1 cellular context compared by ENCODE assay signal in genomic region chr17:7833795-7834553, GRCh38.
TF ChIP-seq lines count a peak whose summit lies in the region.

A gene with protein sequence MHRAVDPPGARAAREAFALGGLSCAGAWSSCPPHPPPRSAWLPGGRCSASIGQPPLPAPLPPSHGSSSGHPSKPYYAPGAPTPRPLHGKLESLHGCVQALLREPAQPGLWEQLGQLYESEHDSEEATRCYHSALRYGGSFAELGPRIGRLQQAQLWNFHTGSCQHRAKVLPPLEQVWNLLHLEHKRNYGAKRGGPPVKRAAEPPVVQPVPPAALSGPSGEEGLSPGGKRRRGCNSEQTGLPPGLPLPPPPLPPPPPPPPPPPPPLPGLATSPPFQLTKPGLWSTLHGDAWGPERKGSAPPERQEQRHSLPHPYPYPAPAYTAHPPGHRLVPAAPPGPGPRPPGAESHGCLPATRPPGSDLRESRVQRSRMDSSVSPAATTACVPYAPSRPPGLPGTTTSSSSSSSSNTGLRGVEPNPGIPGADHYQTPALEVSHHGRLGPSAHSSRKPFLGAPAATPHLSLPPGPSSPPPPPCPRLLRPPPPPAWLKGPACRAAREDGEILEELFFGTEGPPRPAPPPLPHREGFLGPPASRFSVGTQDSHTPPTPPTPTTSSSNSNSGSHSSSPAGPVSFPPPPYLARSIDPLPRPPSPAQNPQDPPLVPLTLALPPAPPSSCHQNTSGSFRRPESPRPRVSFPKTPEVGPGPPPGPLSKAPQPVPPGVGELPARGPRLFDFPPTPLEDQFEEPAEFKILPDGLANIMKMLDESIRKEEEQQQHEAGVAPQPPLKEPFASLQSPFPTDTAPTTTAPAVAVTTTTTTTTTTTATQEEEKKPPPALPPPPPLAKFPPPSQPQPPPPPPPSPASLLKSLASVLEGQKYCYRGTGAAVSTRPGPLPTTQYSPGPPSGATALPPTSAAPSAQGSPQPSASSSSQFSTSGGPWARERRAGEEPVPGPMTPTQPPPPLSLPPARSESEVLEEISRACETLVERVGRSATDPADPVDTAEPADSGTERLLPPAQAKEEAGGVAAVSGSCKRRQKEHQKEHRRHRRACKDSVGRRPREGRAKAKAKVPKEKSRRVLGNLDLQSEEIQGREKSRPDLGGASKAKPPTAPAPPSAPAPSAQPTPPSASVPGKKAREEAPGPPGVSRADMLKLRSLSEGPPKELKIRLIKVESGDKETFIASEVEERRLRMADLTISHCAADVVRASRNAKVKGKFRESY (N-terminal part only) (plus strand): TSS chr17:7834217. CDS start chr17:7845555, 11,338 bp downstream.

TF ChIP-seq in HepG2, 621 proteins besides CTCF, POLR2A, EP300 and RAD21 (continued from another document and continues in another):
- TF ChIP-seq ZNF33B (CRISPR knock-in tag; IDR thresholded peaks at IDR 0.05) (no peak), CEBPB (IDR thresholded peaks at IDR 0.05; ENCODE audit: borderline replicate concordance, low read depth, low read length) (no peak), ZNF572 (CRISPR knock-in tag; IDR thresholded peaks at IDR 0.05) (no peak), ARID2 (CRISPR knock-in tag; IDR thresholded peaks at IDR 0.05; ENCODE audit: borderline replicate concordance) (no peak), KLF16 (CRISPR knock-in tag; IDR thresholded peaks at IDR 0.05) (peak in 1 of 2 experiments; percentile 38; a peak in 1 of 4 replicates), HNRNPH1 (optimal IDR thresholded peaks at IDR 0.05; ENCODE audit: low read depth, low read length) (no peak), KDM6A (CRISPR knock-in tag; IDR thresholded peaks at IDR 0.05; ENCODE audit: low read depth) (no peak), HES4 (CRISPR knock-in tag; IDR thresholded peaks at IDR 0.05; ENCODE audit: borderline replicate concordance) (no peak), REXO4 (CRISPR knock-in tag; IDR thresholded peaks at IDR 0.05; ENCODE audit: borderline replicate concordance) (no peak), ZNF703 (CRISPR knock-in tag; IDR thresholded peaks at IDR 0.05; ENCODE audit: borderline replicate concordance) (no peak), ZNF17 (CRISPR knock-in tag; IDR thresholded peaks at IDR 0.05) (no peak), REPIN1 (CRISPR knock-in tag; IDR thresholded peaks at IDR 0.05; ENCODE audit: borderline replicate concordance, low read depth) (no peak), ZNF724P (CRISPR knock-in tag; IDR thresholded peaks at IDR 0.05; ENCODE audit: borderline replicate concordance) (no peak), ZNF850 (CRISPR knock-in tag; conservative IDR thresholded peaks at IDR 0.05) (no peak), IKZF4 (CRISPR knock-in tag; IDR thresholded peaks at IDR 0.05; ENCODE audit: borderline replicate concordance, low read depth, not compliant biosample characterization) (no peak), ZNF207 (IDR thresholded peaks at IDR 0.05; ENCODE audit: borderline replicate concordance) (no peak), ZNF577 (CRISPR knock-in tag; IDR thresholded peaks at IDR 0.05; ENCODE audit: borderline replicate concordance, low read depth) (no peak), ZNF264 (CRISPR knock-in tag; IDR thresholded peaks at IDR 0.05) (no peak), ZBTB7A (CRISPR knock-in tag; IDR thresholded peaks at IDR 0.05) (no peak), CAMTA2 (CRISPR knock-in tag; IDR thresholded peaks at IDR 0.05; ENCODE audit: borderline replicate concordance) (no peak), ZNF660 (CRISPR knock-in tag; IDR thresholded peaks at IDR 0.05; ENCODE audit: borderline replicate concordance, low read depth) (no peak), ZNF678 (CRISPR knock-in tag; IDR thresholded peaks at IDR 0.05) (no peak), KDM1A (CRISPR knock-in tag; IDR thresholded peaks at IDR 0.05) (no peak), ZNF781 (CRISPR knock-in tag; IDR thresholded peaks at IDR 0.05; ENCODE audit: borderline replicate concordance, not compliant biosample characterization) (no peak), SP5 (CRISPR knock-in tag; IDR thresholded peaks at IDR 0.05; ENCODE audit: borderline replicate concordance, low read depth) (peak; percentile 45; the same call in 1 of the 2 replicates), ZBTB44 (CRISPR knock-in tag; IDR thresholded peaks at IDR 0.05) (no peak), SETDB1 (CRISPR knock-in tag; IDR thresholded peaks at IDR 0.05; ENCODE audit: borderline replicate concordance) (no peak), RFX3 (CRISPR knock-in tag; IDR thresholded peaks at IDR 0.05) (no peak), HDAC6 (IDR thresholded peaks at IDR 0.05; ENCODE audit: low read depth, low read length) (no peak), MIXL1 (CRISPR knock-in tag; IDR thresholded peaks at IDR 0.05) (no peak), USF2 (IDR thresholded peaks at IDR 0.05; ENCODE audit: low read depth, low read length) (no peak), USF2 (CRISPR knock-in tag; IDR thresholded peaks at IDR 0.05; ENCODE audit: borderline replicate concordance) (no peak), NR3C1 (CRISPR knock-in tag; IDR thresholded peaks at IDR 0.05) (no peak), GATAD1 (CRISPR knock-in tag; IDR thresholded peaks at IDR 0.05) (no peak), TRIM24 (CRISPR knock-in tag; IDR thresholded peaks at IDR 0.05) (no peak), MYC (CRISPR knock-in tag; IDR thresholded peaks at IDR 0.05; ENCODE audit: borderline replicate concordance) (0 out of 2 replicates have a peak, but pooled peaks have one; percentile 13), SRSF4 (IDR thresholded peaks at IDR 0.05; ENCODE audit: low read depth, low read length, poor library complexity, severe bottlenecking) (no peak), TBL1XR1 (IDR thresholded peaks at IDR 0.05; ENCODE audit: borderline replicate concordance, low read length, partially characterized antibody) (no peak), FOXM1 (CRISPR knock-in tag; IDR thresholded peaks at IDR 0.05) (no peak), CBX5 (CRISPR knock-in tag; IDR thresholded peaks at IDR 0.05; ENCODE audit: borderline replicate concordance) (no peak), ZNF740 (CRISPR knock-in tag; IDR thresholded peaks at IDR 0.05) (peak; percentile 23; the same call in 1 of the 2 replicates), PPARG (CRISPR knock-in tag; conservative IDR thresholded peaks at IDR 0.05) (no peak), ATRX (CRISPR knock-in tag; IDR thresholded peaks at IDR 0.05; ENCODE audit: borderline replicate concordance) (no peak), ATF4 (CRISPR knock-in tag; IDR thresholded peaks at IDR 0.05) (no peak), TSC22D2 (CRISPR knock-in tag; IDR thresholded peaks at IDR 0.05; ENCODE audit: borderline replicate concordance) (no peak), HNRNPL (IDR thresholded peaks at IDR 0.05; ENCODE audit: low read depth, low read length) (no peak), AGO1 (IDR thresholded peaks at IDR 0.05; ENCODE audit: low read depth, low read length, poor library complexity, severe bottlenecking) (peak; percentile 92), ZNF276 (CRISPR knock-in tag; IDR thresholded peaks at IDR 0.05; ENCODE audit: low read depth) (no peak), ZNF441 (CRISPR knock-in tag; IDR thresholded peaks at IDR 0.05; ENCODE audit: borderline replicate concordance) (no peak), ZFP36L2 (CRISPR knock-in tag; IDR thresholded peaks at IDR 0.05) (no peak), ZNF136 (CRISPR knock-in tag; IDR thresholded peaks at IDR 0.05; ENCODE audit: low read depth) (no peak), ZNF552 (CRISPR knock-in tag; IDR thresholded peaks at IDR 0.05; ENCODE audit: borderline replicate concordance) (no peak), ZNF558 (CRISPR knock-in tag; IDR thresholded peaks at IDR 0.05; ENCODE audit: borderline replicate concordance) (no peak), CENPX (CRISPR knock-in tag; IDR thresholded peaks at IDR 0.05) (no peak), ZNF562 (CRISPR knock-in tag; IDR thresholded peaks at IDR 0.05; ENCODE audit: borderline replicate concordance) (no peak), ZBTB4 (CRISPR knock-in tag; IDR thresholded peaks at IDR 0.05; ENCODE audit: borderline replicate concordance) (no peak), ZNF556 (CRISPR knock-in tag; IDR thresholded peaks at IDR 0.05; ENCODE audit: borderline replicate concordance) (no peak), HDAC1 (CRISPR knock-in tag; IDR thresholded peaks at IDR 0.05) (peak; percentile 19; the same call in 1 of the 2 replicates), MAF1 (CRISPR knock-in tag; IDR thresholded peaks at IDR 0.05; ENCODE audit: borderline replicate concordance) (no peak)
- TF ChIP-seq, protein P1, sequence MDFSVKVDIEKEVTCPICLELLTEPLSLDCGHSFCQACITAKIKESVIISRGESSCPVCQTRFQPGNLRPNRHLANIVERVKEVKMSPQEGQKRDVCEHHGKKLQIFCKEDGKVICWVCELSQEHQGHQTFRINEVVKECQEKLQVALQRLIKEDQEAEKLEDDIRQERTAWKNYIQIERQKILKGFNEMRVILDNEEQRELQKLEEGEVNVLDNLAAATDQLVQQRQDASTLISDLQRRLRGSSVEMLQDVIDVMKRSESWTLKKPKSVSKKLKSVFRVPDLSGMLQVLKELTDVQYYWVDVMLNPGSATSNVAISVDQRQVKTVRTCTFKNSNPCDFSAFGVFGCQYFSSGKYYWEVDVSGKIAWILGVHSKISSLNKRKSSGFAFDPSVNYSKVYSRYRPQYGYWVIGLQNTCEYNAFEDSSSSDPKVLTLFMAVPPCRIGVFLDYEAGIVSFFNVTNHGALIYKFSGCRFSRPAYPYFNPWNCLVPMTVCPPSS (IDR thresholded peaks at IDR 0.05), result no peak
